Comparison of ENCODE assay signal across 11 cellular contexts in genomic region chr12:57236224-57236924, GRCh38. TPM values are rescaled to one million over a fixed set of nuclear protein-coding genes. Genes with fewer than 3 reads are reported as not detected.
DNase-seq lines count a peak whose midpoint lies in the region; ATAC-seq and TF ChIP-seq lines count a peak whose summit lies in the region.
"Had no signal": no experiment of that assay in that cellular context is flagged by ENCODE, and none has a peak within 500 bp of the region (broad histone marks: within the 10 kb centered on the region; RNA-seq: fewer than 3 reads in every experiment).

No MANE protein-coding gene starts in this region.

- H3K56ac ChIP-seq in IMR-90 (ENCODE audit: extremely low read depth, insufficient read depth, low read length): no peak overlapping the region

- H3K23ac ChIP-seq in IMR-90 (ENCODE audit: low read depth, low read length): no peak overlapping the region

- WGBS in IMR-90 (ENCODE audit: extremely low coverage in 2 of 2, insufficient read length in 1 of 2), 2 experiments: 56% methylated on average over 21 of the region's 37 CpGs; no CpG with 5 or more reads in 1 of the 2 experiments

- peaks cover 4% of the 10 kb centered on the region for H3K27me3 Mint-ChIP-seq in Caco-2 (ENCODE audit: insufficient read depth, unreplicated experiment)
- peaks cover 37% of the 10 kb centered on the region for H3K27me3 Mint-ChIP-seq in endothelial cell (ENCODE audit: unreplicated experiment)
- peaks cover 58% of the 10 kb centered on the region for H3K27me3 Mint-ChIP-seq in neural crest cell (ENCODE audit: low read depth)
- peaks cover 63% of the 10 kb centered on the region for H3K27me3 Mint-ChIP-seq in activated naive CD4-positive, alpha-beta T cell treated with anti-CD3 and anti-CD28 coated beads, Interleukin-2, amount 10 ng/mL, durations not matched to agents 7 days and 5 days

- H3K4me1 ChIP-seq in Caco-2 (peaks cover 16% of the 10 kb centered on the region), IMR-90 (ENCODE audit: control insufficient read depth, insufficient read depth, low read length) (peaks cover 15% of the 10 kb centered on the region)

- H3K9ac ChIP-seq in IMR-90 (ENCODE audit: low read depth, low read length): peak overlapping the region; percentile 5; the same call in 1 of the 2 replicates

- H3K9me3 ChIP-seq in Caco-2: no peaks in the 10 kb centered on the region
- no peaks in the 10 kb centered on the region for H3K9me3 ChIP-seq in IMR-90 (ENCODE audit: control insufficient read depth, insufficient read depth, low read length)

- H3K9me1 ChIP-seq in IMR-90 (ENCODE audit: insufficient read depth, low read length): peaks cover 17% of the 10 kb centered on the region

- H4K8ac ChIP-seq in IMR-90 (ENCODE audit: low read depth in 2 of 2, low read length in 2 of 2): no peak overlapping the region

- no peak overlapping the region for H3K4me2 ChIP-seq in IMR-90 (ENCODE audit: low read depth, low read length)

- H3K14ac ChIP-seq in IMR-90 (replicated peaks; ENCODE audit: low read depth, low read length): no peak overlapping the region

- H3K79me1 ChIP-seq in IMR-90 (ENCODE audit: low read depth in 1 of 2, low read length in 2 of 2): peaks cover 15 to 40% of the 10 kb centered on the region in 2 experiments

- TF ChIP-seq CTCF in Caco-2 (IDR thresholded peaks at IDR 0.05; ENCODE audit: insufficient read depth in 1 of 2, low read depth in 1 of 2, low read length in 1 of 2, severe bottlenecking in 1 of 2, unreplicated experiment in 1 of 2) (no peak), IMR-90 (conservative IDR thresholded peaks at IDR 0.05; ENCODE audit: low read depth, low read length) (no peak), endothelial cell (IDR thresholded peaks at IDR 0.05; ENCODE audit: unreplicated experiment) (no peak), neural crest cell (conservative IDR thresholded peaks at IDR 0.05) (no peak)

- ATAC-seq in IMR-90 (ENCODE audit: low read depth): no peak
- ATAC-seq in HG03342 (IDR thresholded peaks at IDR 0.05; ENCODE audit: unreplicated experiment): no peak
- ATAC-seq in HG02870 (IDR thresholded peaks at IDR 0.05; ENCODE audit: unreplicated experiment): no peak
- no peak for ATAC-seq in HG03565 (IDR thresholded peaks at IDR 0.05; ENCODE audit: unreplicated experiment)

- in situ Hi-C loops in IMR-90 (cut with MboI; ENCODE audit: low sequenced_read_pairs): no loop called here

- DNase-seq in Caco-2 (no peak), IMR-90 (no peak), endothelial cell (ENCODE audit: low spot score) (peak; percentile 17), neural crest cell (ENCODE audit: low read depth, low spot score) (no peak)
- no peak for DNase-seq in activated naive CD4-positive, alpha-beta T cell treated with anti-CD3 and anti-CD28 coated beads, Interleukin-2, amount 10 ng/mL, durations not matched to agents 7 days and 5 days
- DNase-seq: anterior cingulate cortex, Calu3 had no signal

- H2AK9ac ChIP-seq in IMR-90 (replicated peaks; ENCODE audit: low read depth, low read length, poor library complexity): no peak overlapping the region

- intact Hi-C loops in Caco-2 (cut with micrococcal nuclease; ENCODE audit: unreplicated experiment): loop anchor here (2.0 kb wide), 1 partner anchor 60 kb away; no protein-coding TSS in a partner anchor
- intact Hi-C loops in IMR-90 (cut with micrococcal nuclease): loop anchor here (5.0 kb wide), 1 partner anchor 169 kb away; no protein-coding TSS in a partner anchor

- peaks cover 40% of the 10 kb centered on the region for H4K20me1 ChIP-seq in IMR-90 (ENCODE audit: insufficient read depth, low read length)

- H3K4me3 ChIP-seq in Caco-2 (ENCODE audit: low read depth, low read length) (no peak overlapping the region), IMR-90 (ENCODE audit: insufficient read depth, low read depth, low read length) (no peak overlapping the region)

- no TSS peak for BruUV-seq in Caco-2 (replicated peaks; lab: Mats Ljungman, UMichigan)
- no TSS peak for BruUV-seq in IMR-90 (replicated peaks; lab: Mats Ljungman, UMichigan)

- no peak overlapping the region for H4K5ac ChIP-seq in IMR-90 (ENCODE audit: low read depth, low read length)

- H3K36me3 Mint-ChIP-seq in Caco-2 (ENCODE audit: insufficient read depth, unreplicated experiment): peaks cover 95% of the 10 kb centered on the region
- peaks cover 35% of the 10 kb centered on the region for H3K36me3 Mint-ChIP-seq in endothelial cell (ENCODE audit: low read depth, unreplicated experiment)
- H3K36me3 Mint-ChIP-seq in neural crest cell (ENCODE audit: low read depth): peaks cover 17% of the 10 kb centered on the region
- peaks cover 41% of the 10 kb centered on the region for H3K36me3 Mint-ChIP-seq in activated naive CD4-positive, alpha-beta T cell treated with anti-CD3 and anti-CD28 coated beads, Interleukin-2, amount 10 ng/mL, durations not matched to agents 7 days and 5 days

- no peak overlapping the region for H3K27ac ChIP-seq in IMR-90 (ENCODE audit: insufficient read depth, low read length)
- H3K27ac ChIP-seq: WERI-Rb-1 had no signal

- CTCF ChIA-PET in Caco-2 (lab: Charles Lee): no interaction called here
- CTCF ChIA-PET in IMR-90 (lab: Yijun Ruan, JAX): no interaction called here
- CTCF ChIA-PET in activated naive CD4-positive, alpha-beta T cell treated with anti-CD3 and anti-CD28 coated beads, Interleukin-2, amount 10 ng/mL, durations not matched to agents 7 days and 5 days (lab: Charles Lee): interaction anchor here (10.2 to 11.9 kb wide), 2 partner anchors 9 to 21 kb away, joined by 281 to 318 read pairs; partner anchors contain the start of genes NXPH4 and SHMT2

- no peak overlapping the region for H2AFZ ChIP-seq in IMR-90 (replicated peaks; ENCODE audit: low read length, poor library complexity)

- no peak overlapping the region for H3K18ac ChIP-seq in IMR-90 (ENCODE audit: low read depth, low read length)

- no peak overlapping the region for H2AK5ac ChIP-seq in IMR-90 (ENCODE audit: low read depth, low read length)

- H3K4me1 Mint-ChIP-seq in Caco-2 (ENCODE audit: low read depth, unreplicated experiment) (peaks cover 35% of the 10 kb centered on the region), endothelial cell (ENCODE audit: unreplicated experiment) (peaks cover 23% of the 10 kb centered on the region), neural crest cell (peaks cover 52% of the 10 kb centered on the region)
- H3K4me1 Mint-ChIP-seq in activated naive CD4-positive, alpha-beta T cell treated with anti-CD3 and anti-CD28 coated beads, Interleukin-2, amount 10 ng/mL, durations not matched to agents 7 days and 5 days: peaks cover 76% of the 10 kb centered on the region

- dilution Hi-C loops in IMR-90 (cut with HindIII; ENCODE audit: low sequenced_read_pairs, unreplicated experiment): no loop called here

- H3K27me3 ChIP-seq in Caco-2 (replicated peaks; ENCODE audit: control insufficient read depth, insufficient read depth, low read length) (peaks cover 7% of the 10 kb centered on the region), IMR-90 (ENCODE audit: control insufficient read depth, insufficient read depth, low read length) (no peaks in the 10 kb centered on the region)

- H3K4ac ChIP-seq in IMR-90 (ENCODE audit: low read depth, low read length): no peak overlapping the region

- no peak overlapping the region for H3K27ac Mint-ChIP-seq in Caco-2 (ENCODE audit: unreplicated experiment)
- no peak overlapping the region for H3K27ac Mint-ChIP-seq in endothelial cell (ENCODE audit: unreplicated experiment)
- H3K27ac Mint-ChIP-seq in neural crest cell (ENCODE audit: unreplicated experiment): no peak overlapping the region
- H3K27ac Mint-ChIP-seq in activated naive CD4-positive, alpha-beta T cell treated with anti-CD3 and anti-CD28 coated beads, Interleukin-2, amount 10 ng/mL, durations not matched to agents 7 days and 5 days: no peak overlapping the region

- H2BK20ac ChIP-seq in IMR-90 (ENCODE audit: low read depth, low read length): no peak overlapping the region

- no peak overlapping the region for H2BK15ac ChIP-seq in IMR-90 (ENCODE audit: low read depth, low read length)

- no peak overlapping the region for H4K91ac ChIP-seq in IMR-90 (ENCODE audit: insufficient read depth, low read depth, low read length)

- peak overlapping the region; percentile 2 for H3K4me3 Mint-ChIP-seq in Caco-2 (ENCODE audit: unreplicated experiment)
- H3K4me3 Mint-ChIP-seq in endothelial cell (ENCODE audit: unreplicated experiment): no peak overlapping the region
- peak overlapping the region; percentile 90 for H3K4me3 Mint-ChIP-seq in neural crest cell
- H3K4me3 Mint-ChIP-seq in activated naive CD4-positive, alpha-beta T cell treated with anti-CD3 and anti-CD28 coated beads, Interleukin-2, amount 10 ng/mL, durations not matched to agents 7 days and 5 days: no peak overlapping the region

- no peak for TF ChIP-seq RAD21 in IMR-90 (IDR thresholded peaks at IDR 0.05; ENCODE audit: low read length)

- H3K9me3 Mint-ChIP-seq in Caco-2 (ENCODE audit: unreplicated experiment) (no peaks in the 10 kb centered on the region), endothelial cell (ENCODE audit: unreplicated experiment) (no peaks in the 10 kb centered on the region), neural crest cell (no peaks in the 10 kb centered on the region)
- H3K9me3 Mint-ChIP-seq in activated naive CD4-positive, alpha-beta T cell treated with anti-CD3 and anti-CD28 coated beads, Interleukin-2, amount 10 ng/mL, durations not matched to agents 7 days and 5 days: no peaks in the 10 kb centered on the region

- H2BK5ac ChIP-seq in IMR-90 (ENCODE audit: low read depth, low read length, poor library complexity, severe bottlenecking): no peak overlapping the region

- POLR2A ChIA-PET in Caco-2 (lab: Charles Lee): no interaction called here
- POLR2A ChIA-PET in IMR-90 (lab: Charles Lee; ENCODE audit: unreplicated experiment): interaction anchor here (0.6 kb wide), 1 partner anchor 23 kb away, joined by 12 read pairs; no protein-coding TSS in a partner anchor

- no peak for TF ChIP-seq POLR2A in IMR-90 (IDR thresholded peaks at IDR 0.05; ENCODE audit: low read depth, low read length)

- H3K36me3 ChIP-seq in Caco-2 (ENCODE audit: control insufficient read depth, insufficient read depth, low read length) (peaks cover 8% of the 10 kb centered on the region), IMR-90 (ENCODE audit: control insufficient read depth, insufficient read depth, low read length) (peaks cover 38% of the 10 kb centered on the region)

- no peak overlapping the region for H2BK120ac ChIP-seq in IMR-90 (ENCODE audit: low read depth, low read length)

RNA-seq across cellular contexts. Expression of gene SHMT2, which starts 6.9 kb away (rescaled TPM):
- total RNA-seq in Caco-2 (2022): 387 and 466 TPM in 2 replicates
- 225 and 266 TPM in 2 replicates for total RNA-seq in IMR-90 (2012; rRNA removed)
- 302 and 364 TPM in 2 replicates for polyA plus RNA-seq in IMR-90 (2012; rRNA removed)
- polyA plus RNA-seq in IMR-90 (2012; cell fraction: cytosol; rRNA removed): 201 and 323 TPM in 2 replicates
- polyA plus RNA-seq in IMR-90 (2012; cell fraction: nucleus; rRNA removed; ENCODE audit: low replicate concordance): 303 and 511 TPM in 2 replicates
- 63.3 TPM for total RNA-seq in endothelial cell (ENCODE audit: unreplicated experiment)
- total RNA-seq in neural crest cell: 225 and 230 TPM in 2 replicates

RNA-seq across cellular contexts. Expression of gene STAC3, which starts 14.6 kb away (rescaled TPM):
- total RNA-seq in Caco-2 (2022) (0.70 and 1.3 TPM in 2 replicates), IMR-90 (2012; rRNA removed) (under 0.01 and 0.18 TPM in 2 replicates), endothelial cell (ENCODE audit: unreplicated experiment) (3.3 TPM), neural crest cell (3.8 and 4.1 TPM in 2 replicates)
- polyA plus RNA-seq in IMR-90 (2012; rRNA removed): 0.67 and 0.80 TPM in 2 replicates
- 0.13 and 0.66 TPM in 2 replicates for polyA plus RNA-seq in IMR-90 (2012; cell fraction: cytosol; rRNA removed)
- 2.9 and 4.4 TPM in 2 replicates for polyA plus RNA-seq in IMR-90 (2012; cell fraction: nucleus; rRNA removed; ENCODE audit: low replicate concordance)

RNA-seq across cellular contexts. Expression of gene NXPH4, which starts 19.8 kb away (rescaled TPM):
- 10.0 and 10.6 TPM in 2 replicates for total RNA-seq in Caco-2 (2022)
- total RNA-seq in IMR-90 (2012; rRNA removed): 0.36 and 0.56 TPM in 2 replicates
- polyA plus RNA-seq in IMR-90 (2012; rRNA removed): 3.3 and 3.8 TPM in 2 replicates
- 4.8 and 7.5 TPM in 2 replicates for polyA plus RNA-seq in IMR-90 (2012; cell fraction: cytosol; rRNA removed)
- 3.3 and 5.8 TPM in 2 replicates for polyA plus RNA-seq in IMR-90 (2012; cell fraction: nucleus; rRNA removed; ENCODE audit: low replicate concordance)
- not detected for total RNA-seq in endothelial cell (ENCODE audit: unreplicated experiment)
- 0.71 and 0.91 TPM in 2 replicates for total RNA-seq in neural crest cell

Comparison
In these comparisons a context has a peak if more than half of its experiments do, and no peak if none do; other contexts are left out.
1. H3K4me3 Mint-ChIP-seq: peak in Caco-2 (single experiment) and neural crest cell (single experiment); none in endothelial cell (single experiment) and activated naive CD4-positive, alpha-beta T cell treated with anti-CD3 and anti-CD28 coated beads, Interleukin-2, amount 10 ng/mL, durations not matched to agents 7 days and 5 days (single experiment).